Comparison of ENCODE assay signal across 8 cellular contexts in genomic region chr10:69451784-69452251, GRCh38. TPM values are rescaled to one million over a fixed set of nuclear protein-coding genes. Genes with fewer than 3 reads are reported as not detected.
DNase-seq lines count a peak whose midpoint lies in the region; ATAC-seq and TF ChIP-seq lines count a peak whose summit lies in the region.

No MANE protein-coding gene starts in this region.

- peak overlapping the region in 1 of 3 experiments; percentile 3; a peak in 1 of 7 replicates for H3K27ac Mint-ChIP-seq in H9
- H3K27ac Mint-ChIP-seq in progenitor cell of endocrine pancreas: peak overlapping the region; percentile 83

- H3K4me3 ChIP-seq in AG09309 (ENCODE audit: control insufficient read depth, low read depth, low read length): peak overlapping the region; percentile 45
- peak overlapping the region; percentile 70 for H3K4me3 ChIP-seq in WI38 (ENCODE audit: low read depth, low read length)
- peak overlapping the region; percentile 63 to 81 for H3K4me3 ChIP-seq in gastroesophageal sphincter

- H2AFZ ChIP-seq in H9 (ENCODE audit: low read length): no peak overlapping the region

- no peak overlapping the region for H3T11ph ChIP-seq in H9 (ENCODE audit: low read length)

- no peak overlapping the region for H4K91ac ChIP-seq in H9 (ENCODE audit: insufficient read length, low read depth, low read length)

- no CpG with 5 or more reads among the region's 38 CpGs for WGBS in H9 (ENCODE audit: extremely low coverage, insufficient read length, low lambda C conversion rate)
- 0% methylated on average over 3 of the region's 38 CpGs; no CpG with 5 or more reads in 1 of the 2 donors for whole genome bisulfite sequencing in gastroesophageal sphincter (ENCODE audit: low coverage in 1 of 2), 2 donors

- no peak overlapping the region for H3K56ac ChIP-seq in H9 (ENCODE audit: insufficient read length, low read depth, low read length)

- TF ChIP-seq CTCF in AG09309 (IDR thresholded peaks at IDR 0.05; ENCODE audit: control insufficient read depth, insufficient read depth, low read depth, low read length, missing control alignments) (no peak), H9 (conservative IDR thresholded peaks at IDR 0.05) (no peak), WI38 (IDR thresholded peaks at IDR 0.05; ENCODE audit: low read depth, low read length) (no peak), gastroesophageal sphincter (IDR thresholded peaks at IDR 0.05) (no peak), progenitor cell of endocrine pancreas (IDR thresholded peaks at IDR 0.05; ENCODE audit: unreplicated experiment) (no peak)

- no peak overlapping the region for H3K18ac ChIP-seq in H9 (ENCODE audit: insufficient read length, low read depth, low read length)

- H3K79me2 ChIP-seq in H9 (ENCODE audit: insufficient read depth, low read length): no peaks in the 10 kb centered on the region

- peaks cover 10 to 17% of the 10 kb centered on the region in 2 experiments for H3K4me1 Mint-ChIP-seq in H9
- H3K4me1 Mint-ChIP-seq in progenitor cell of endocrine pancreas (ENCODE audit: low read depth): peaks cover 12% of the 10 kb centered on the region

- H3K27ac ChIP-seq in H9 (ENCODE audit: insufficient read length, low read depth, low read length) (no peak overlapping the region), gastroesophageal sphincter (peak overlapping the region; percentile 73 to 90 (median 88))

- H2BK20ac ChIP-seq in H9 (ENCODE audit: low read depth, low read length, poor library complexity, severe bottlenecking): no peak overlapping the region

- no peak overlapping the region for H2AK5ac ChIP-seq in H9 (ENCODE audit: insufficient read length, low read length)

- TF ChIP-seq EP300 in gastroesophageal sphincter (IDR thresholded peaks at IDR 0.05): no peak

- peaks cover 0 to 2% (median 0%) of the 10 kb centered on the region in 3 experiments; a peak in 2 of 7 replicates for H3K36me3 Mint-ChIP-seq in H9 (ENCODE audit: insufficient read depth in 1 of 3, low read depth in 3 of 3)
- no peaks in the 10 kb centered on the region for H3K36me3 Mint-ChIP-seq in progenitor cell of endocrine pancreas (ENCODE audit: insufficient read depth)

- H3K4me2 ChIP-seq in H9 (ENCODE audit: insufficient read depth, insufficient read length, low read length): peak overlapping the region; percentile 60

- no peak overlapping the region for H3K9ac ChIP-seq in H9 (ENCODE audit: extremely low read depth, insufficient read length, low read length)

- H3K27me3 Mint-ChIP-seq in H9 (ENCODE audit: low read depth) (peaks cover 71% of the 10 kb centered on the region), progenitor cell of endocrine pancreas (peaks cover 20% of the 10 kb centered on the region)

- no peak overlapping the region for H3K23ac ChIP-seq in H9 (ENCODE audit: insufficient read length, low read depth, low read length)

- no peak overlapping the region for H2BK12ac ChIP-seq in H9 (ENCODE audit: insufficient read length, low read depth, low read length)

- H2BK5ac ChIP-seq in H9 (ENCODE audit: insufficient read length, low read length): no peak overlapping the region

- peaks cover 0 to 6% of the 10 kb centered on the region in 2 donors for H3K36me3 ChIP-seq in gastroesophageal sphincter

- no peaks in the 10 kb centered on the region for H3K9me3 ChIP-seq in H9 (ENCODE audit: control insufficient read depth, low read depth, low read length)
- H3K9me3 ChIP-seq in gastroesophageal sphincter: no peaks in the 10 kb centered on the region

- DNase-seq in AG09309 (ENCODE audit: low read depth) (no peak), H9 (peak; percentile 78), progenitor cell of endocrine pancreas (ENCODE audit: low spot score, unreplicated experiment) (peak; percentile 18), middle frontal gyrus (ENCODE audit: extremely low spot score, low spot score) (no peak)

- H2BK15ac ChIP-seq in H9 (ENCODE audit: low read depth, low read length): no peak overlapping the region

- H4K5ac ChIP-seq in H9 (ENCODE audit: insufficient read length, low read depth, low read length): no peak overlapping the region

- no peak overlapping the region for H3K4ac ChIP-seq in H9 (ENCODE audit: low read depth, low read length)

- H3K27me3 ChIP-seq in H9 (ENCODE audit: insufficient read depth, low read length) (peaks cover 13% of the 10 kb centered on the region; the same call in 1 of the 2 replicates), gastroesophageal sphincter (no peaks in the 10 kb centered on the region)

- ATAC-seq in gastroesophageal sphincter: peak; percentile 23
- ATAC-seq in GM21360 (IDR thresholded peaks at IDR 0.05; ENCODE audit: unreplicated experiment): no peak
- no peak for ATAC-seq in HG03139 (IDR thresholded peaks at IDR 0.05; ENCODE audit: unreplicated experiment)

- H3K23me2 ChIP-seq in H9 (ENCODE audit: insufficient read length, low read depth, low read length, poor library complexity, severe bottlenecking): peaks cover 6% of the 10 kb centered on the region

- H3K9me3 Mint-ChIP-seq in H9: no peaks in the 10 kb centered on the region; a peak in 1 of 5 replicates
- no peaks in the 10 kb centered on the region for H3K9me3 Mint-ChIP-seq in progenitor cell of endocrine pancreas (ENCODE audit: low read depth)

- H4K20me1 ChIP-seq in H9 (ENCODE audit: control insufficient read depth, insufficient read depth, insufficient read length): no peaks in the 10 kb centered on the region

- no peak overlapping the region for H4K8ac ChIP-seq in H9 (replicated peaks; ENCODE audit: insufficient read length, low read depth, low read length)

- H3K14ac ChIP-seq in H9 (ENCODE audit: insufficient read depth, low read length): no peak overlapping the region

- no peak for TF ChIP-seq POLR2A in gastroesophageal sphincter (IDR thresholded peaks at IDR 0.05)

- H2BK120ac ChIP-seq in H9 (ENCODE audit: low read depth, low read length, poor library complexity, severe bottlenecking): no peak overlapping the region

- H3K4me1 ChIP-seq in H9 (ENCODE audit: insufficient read depth, low read length) (no peaks in the 10 kb centered on the region), gastroesophageal sphincter (peaks cover 0 to 89% (median 4%) of the 10 kb centered on the region in 3 donors)

- H3K4me3 Mint-ChIP-seq in H9: peak overlapping the region; percentile 71 to 83
- peak overlapping the region; percentile 84 for H3K4me3 Mint-ChIP-seq in progenitor cell of endocrine pancreas (ENCODE audit: low read depth)

- no peaks in the 10 kb centered on the region for H3K79me1 ChIP-seq in H9 (ENCODE audit: insufficient read depth, low read depth, low read length, poor library complexity, severe bottlenecking)

RNA-seq across cellular contexts. Expression of gene TSPAN15, which starts 0.6 kb away (rescaled TPM):
- total RNA-seq in H9 (2021) (7.7 and 7.8 TPM in 2 replicates), gastroesophageal sphincter (10 to 100 TPM; 51.9 to 66.7 (median 58.1) TPM), progenitor cell of endocrine pancreas (14.7 and 17.9 TPM in 2 replicates)

RNA-seq across cellular contexts. Expression of gene TACR2, which starts 35.1 kb away (rescaled TPM):
- total RNA-seq in H9 (2021) (not detected in 2 replicates), gastroesophageal sphincter (100 to 1,000 TPM in 2 of 4 donors, 10 to 100 TPM in 2; 37.1 to 176 (median 122) TPM), progenitor cell of endocrine pancreas (not detected in 2 replicates)

Comparison
In these comparisons a context has a peak if more than half of its experiments do, and no peak if none do; other contexts are left out.
1. DNase-seq: peak in H9 (single experiment) and progenitor cell of endocrine pancreas (single experiment); none in AG09309 (single experiment) and middle frontal gyrus (single experiment).
2. RNA of gene TACR2, which starts 35.1 kb away (total RNA-seq): 37.1 to 176 TPM in gastroesophageal sphincter; not detected in H9 and not detected in progenitor cell of endocrine pancreas; every median in the first group is over 10 times any median in the second.
3. Peak in every context shown above with its lines, with median percentiles within 50 percentile points of each other: H3K4me3 ChIP-seq.